In the genomic region with DNA sequence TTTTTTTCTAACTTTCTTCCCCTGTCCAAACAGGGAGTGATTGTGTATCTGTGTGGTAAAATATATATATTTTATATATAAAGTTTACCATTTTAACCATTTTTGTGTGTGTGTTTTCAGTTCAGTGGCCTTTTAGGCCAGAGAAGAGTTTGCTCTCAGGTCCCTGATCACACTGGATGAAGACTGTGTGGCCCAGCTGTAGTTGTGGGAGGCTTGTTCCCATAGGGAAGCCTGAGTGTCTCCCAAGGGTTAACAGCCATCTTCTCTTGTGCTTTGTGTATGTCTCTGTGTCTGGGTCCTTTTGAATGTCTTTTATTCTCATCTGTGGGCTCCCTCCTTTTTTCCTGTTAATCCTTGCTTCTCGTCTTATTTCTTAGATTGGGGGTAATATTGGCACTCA, we compare ENCODE assay signal across 21 cellular contexts. TPM values are rescaled to one million over a fixed set of nuclear protein-coding genes. Genes with fewer than 3 reads are reported as not detected.
DNase-seq lines count a peak whose midpoint lies in the region; ATAC-seq and TF ChIP-seq lines count a peak whose summit lies in the region.
"Had no signal": no experiment of that assay in that cellular context is flagged by ENCODE, and none has a peak within 500 bp of the region (broad histone marks: within the 10 kb centered on the region; RNA-seq: fewer than 3 reads in every experiment).

No MANE protein-coding gene starts in this region.

- H3K27me3 Mint-ChIP-seq in T-helper 17 cell = no peaks in the 10 kb centered on the region

- H3K4me3 Mint-ChIP-seq in T-helper 17 cell = peak overlapping the region; percentile 36
- H3K4me3 Mint-ChIP-seq: stimulated activated effector memory CD8-positive, alpha-beta T cell treated with anti-CD3 and anti-CD28 coated beads, Interleukin-12 subunit alpha, Interleukin-12 subunit beta, amount 100 ng/mL, for 72 hours had no signal

- no peak overlapping the region for H3K27ac ChIP-seq in RWPE1
- H3K27ac ChIP-seq: dorsolateral prefrontal cortex, tibial artery had no signal

- TF ChIP-seq CTCF in RWPE1 (conservative IDR thresholded peaks at IDR 0.05; ENCODE audit: low read depth) = no peak

- H3K27ac Mint-ChIP-seq in T-helper 17 cell = peak overlapping the region; percentile 8
- H3K27ac Mint-ChIP-seq: stimulated activated effector memory CD8-positive, alpha-beta T cell treated with anti-CD3 and anti-CD28 coated beads, Interleukin-12 subunit alpha, Interleukin-12 subunit beta, amount 100 ng/mL, for 72 hours had no signal

- ATAC-seq in GM19455 (IDR thresholded peaks at IDR 0.05; ENCODE audit: unreplicated experiment) (peak; percentile 34), HG03066 (IDR thresholded peaks at IDR 0.05; ENCODE audit: low read depth, unreplicated experiment) (peak; percentile 8), T-helper 17 cell (no peak)
- ATAC-seq: esophagus mucosa; right cardiac atrium; stimulated activated effector memory CD8-positive, alpha-beta T cell treated with anti-CD3 and anti-CD28 coated beads, Interleukin-12 subunit alpha, Interleukin-12 subunit beta, amount 100 ng/mL, for 72 hours had no signal

- DNase-seq in T-helper 17 cell (no peak), SKM-1 (lab: John Stamatoyannopoulos, UW; ENCODE audit: unreplicated experiment) (no peak), RWPE1 (ENCODE audit: low spot score) (no peak), kidney tubule cell (ENCODE audit: low spot score) (no peak), NCI-H345 treated with DMSO at 0.1 percent for 48 hours (lab: John Stamatoyannopoulos, UW; ENCODE audit: unreplicated experiment) (no peak)
- DNase-seq: activated CD4-positive, alpha-beta T cell treated with anti-CD3 and anti-CD28 coated beads, Interleukin-2, amount 50 U/mL, for 1 hour; amniotic stem cell; BE2C; Calu3; dorsolateral prefrontal cortex; Kasumi-1; NCI-H1092 treated with DMSO at 0.1 percent for 48 hours; occipital lobe; right cardiac atrium; SW 1271; tibial artery had no signal

- POLR2A ChIA-PET in RWPE1 (lab: Yijun Ruan, JAX; ENCODE audit: low non-redundant PET) = no interaction called here

- H3K4me1 Mint-ChIP-seq in T-helper 17 cell = peaks cover 9% of the 10 kb centered on the region
- H3K4me1 Mint-ChIP-seq: stimulated activated effector memory CD8-positive, alpha-beta T cell treated with anti-CD3 and anti-CD28 coated beads, Interleukin-12 subunit alpha, Interleukin-12 subunit beta, amount 100 ng/mL, for 72 hours had no signal

- peaks cover 2% of the 10 kb centered on the region for H3K36me3 Mint-ChIP-seq in T-helper 17 cell (ENCODE audit: low read depth)

- H3K9me3 ChIP-seq in T-helper 17 cell (ENCODE audit: control insufficient read depth, low read length, poor library complexity, severe bottlenecking) = no peaks in the 10 kb centered on the region
- H3K9me3 ChIP-seq: BE2C, tibial artery had no signal

- CTCF ChIA-PET in RWPE1 (lab: Yijun Ruan, JAX) = no interaction called here

- H3K4me3 ChIP-seq in GM08714 (ENCODE audit: low read length) = peak overlapping the region; percentile 33; the same call in 1 of the 2 replicates
- H3K4me3 ChIP-seq: dorsolateral prefrontal cortex, tibial artery had no signal

RNA-seq across cellular contexts. Expression of a gene that starts 23.4 kb away (rescaled TPM):
- 10 to 100 TPM; 28.3 to 35.8 TPM for total RNA-seq in T-helper 17 cell

RNA-seq across cellular contexts. Expression of a gene that starts 33.8 kb away (rescaled TPM):
- 1 to 10 TPM; 6.5 to 6.9 TPM for total RNA-seq in T-helper 17 cell

RNA-seq across cellular contexts. Expression of a gene that starts 44.3 kb away (rescaled TPM):
- 10 to 100 TPM; 25.4 to 42.5 TPM for total RNA-seq in T-helper 17 cell
